ENCODE assay signal across 35 cellular contexts in genomic region chr13:106186366-106187030, GRCh38.
A peak's percentile ranks its signal among the peaks of the same experiment; 100 is the strongest.
DNase-seq lines count a peak whose midpoint lies in the region; ATAC-seq and TF ChIP-seq lines count a peak whose summit lies in the region.
"Had no signal": no experiment of that assay in that cellular context is flagged by ENCODE, and none has a peak within 500 bp of the region (broad histone marks: within the 10 kb centered on the region; RNA-seq: fewer than 3 reads in every experiment).

No MANE protein-coding gene starts in this region.

- TF ChIP-seq CTCF in RWPE2 (IDR thresholded peaks at IDR 0.05; ENCODE audit: poor library complexity, severe bottlenecking), result no peak
- TF ChIP-seq CTCF in fibroblast of mammary gland (conservative IDR thresholded peaks at IDR 0.05; ENCODE audit: control insufficient read depth, insufficient read depth, low read depth, low read length), result no peak
- TF ChIP-seq CTCF in mucosa of descending colon (IDR thresholded peaks at IDR 0.05), result no peak

- no peak overlapping the region for H3K4me3 ChIP-seq in RWPE2 (ENCODE audit: severe bottlenecking)
- H3K4me3 ChIP-seq in fibroblast of mammary gland (ENCODE audit: control insufficient read depth, low read depth, low read length), result no peak overlapping the region
- no peak overlapping the region for H3K4me3 ChIP-seq in mucosa of descending colon
- H3K4me3 ChIP-seq: BLaER1 treated with 17β-estradiol and CSF1 and Interleukin-3, amounts not matched to agents 10 nM and 100 nM; coronary artery; left lung; MG63; ovary had no signal

- peak overlapping the region; percentile 36 for H3K27ac ChIP-seq in RWPE2 (ENCODE audit: poor library complexity, severe bottlenecking)
- H3K27ac ChIP-seq: coronary artery, left lung, ovary had no signal

- H3K9me3 ChIP-seq in RWPE2 (ENCODE audit: severe bottlenecking) (no peaks in the 10 kb centered on the region), mucosa of descending colon (no peaks in the 10 kb centered on the region)
- H3K9me3 ChIP-seq: MG63, ovary had no signal

- H3K27me3 ChIP-seq in RWPE2 (ENCODE audit: insufficient read depth, poor library complexity, severe bottlenecking), result no peaks in the 10 kb centered on the region
- H3K27me3 ChIP-seq: BLaER1 treated with 17β-estradiol and CSF1 and Interleukin-3, amounts not matched to agents 10 nM and 100 nM; left lung; MG63; ovary had no signal

- intact Hi-C loops in mucosa of descending colon (cut with DNase I, micrococcal nuclease), result no loop called here

- peak; percentile 50 for ATAC-seq in RWPE2 (ENCODE audit: low read depth)
- ATAC-seq in mucosa of descending colon, result peak; percentile 50
- ATAC-seq: effector memory CD8-positive, alpha-beta T cell; esophagus mucosa; left lung; Panc1; WTC11 had no signal

- DNase-seq in HS-5 (ENCODE audit: low read depth), result peak; percentile 53
- no peak for DNase-seq in RWPE2 (ENCODE audit: low spot score)
- DNase-seq in fibroblast of mammary gland (ENCODE audit: low read depth), result peak; percentile 87
- no peak for DNase-seq in mucosa of descending colon
- DNase-seq in NCI-H1092 treated with DMSO at 0.1 percent for 48 hours (lab: John Stamatoyannopoulos, UW), result no peak
- no peak for DNase-seq in effector CD4-positive, alpha-beta T cell
- no peak for DNase-seq in GF-D8 (lab: John Stamatoyannopoulos, UW)
- no peak for DNase-seq in hippocampal formation (lab: John Stamatoyannopoulos, UW)
- DNase-seq: activated CD4-positive, alpha-beta T cell treated with anti-CD3 and anti-CD28 coated beads, Interleukin-2, amount 10 ng/mL, durations not matched to agents 7 days and 5 days; activated gamma-delta T cell; activated naive CD8-positive, alpha-beta T cell treated with anti-CD3 and anti-CD28 coated beads for 36 hours; activated T-cell treated with anti-CD3 and anti-CD28 coated beads, Interleukin-2, amount 50 U/mL, for 1 hour; anterior cingulate cortex; caudate nucleus; effector memory CD8-positive, alpha-beta T cell; GDM1; hypothalamus; KBM-7; left lung; mesenchymal stem cell; MG63; NCI-H2029; NCI-H2227 treated with DMSO at 0.1 percent for 48 hours; NCI-H69; ovary; retina; SIG-M5; stimulated activated naive CD4-positive, alpha-beta T cell treated with Interleukin-2 at 50 U/mL for 16 hours; SW 1271; T-helper 9 cell had no signal

- peaks cover 19% of the 10 kb centered on the region for H3K4me1 ChIP-seq in RWPE2 (ENCODE audit: insufficient read depth, poor library complexity, severe bottlenecking)
- H3K4me1 ChIP-seq in mucosa of descending colon (ENCODE audit: low read depth), result no peaks in the 10 kb centered on the region
- H3K4me1 ChIP-seq: left lung had no signal

- H3K36me3 ChIP-seq in RWPE2 (ENCODE audit: low read depth) (no peaks in the 10 kb centered on the region), mucosa of descending colon (ENCODE audit: low read depth) (no peaks in the 10 kb centered on the region)
- H3K36me3 ChIP-seq: BLaER1 treated with 17β-estradiol and CSF1 and Interleukin-3, amounts not matched to agents 10 nM and 100 nM; left lung; MG63; ovary had no signal

Comparison
In these comparisons a context has a peak if more than half of its experiments do, and no peak if none do; other contexts are left out.
1. DNase-seq: peak in HS-5 (single experiment) and fibroblast of mammary gland (single experiment); none in RWPE2 (single experiment), mucosa of descending colon (0 of 3), NCI-H1092 treated with DMSO at 0.1 percent for 48 hours (single experiment), effector CD4-positive, alpha-beta T cell (single experiment), GF-D8 (single experiment) and hippocampal formation (0 of 2).